Comparison of ENCODE assay signal across 22 cellular contexts in the genomic region with DNA sequence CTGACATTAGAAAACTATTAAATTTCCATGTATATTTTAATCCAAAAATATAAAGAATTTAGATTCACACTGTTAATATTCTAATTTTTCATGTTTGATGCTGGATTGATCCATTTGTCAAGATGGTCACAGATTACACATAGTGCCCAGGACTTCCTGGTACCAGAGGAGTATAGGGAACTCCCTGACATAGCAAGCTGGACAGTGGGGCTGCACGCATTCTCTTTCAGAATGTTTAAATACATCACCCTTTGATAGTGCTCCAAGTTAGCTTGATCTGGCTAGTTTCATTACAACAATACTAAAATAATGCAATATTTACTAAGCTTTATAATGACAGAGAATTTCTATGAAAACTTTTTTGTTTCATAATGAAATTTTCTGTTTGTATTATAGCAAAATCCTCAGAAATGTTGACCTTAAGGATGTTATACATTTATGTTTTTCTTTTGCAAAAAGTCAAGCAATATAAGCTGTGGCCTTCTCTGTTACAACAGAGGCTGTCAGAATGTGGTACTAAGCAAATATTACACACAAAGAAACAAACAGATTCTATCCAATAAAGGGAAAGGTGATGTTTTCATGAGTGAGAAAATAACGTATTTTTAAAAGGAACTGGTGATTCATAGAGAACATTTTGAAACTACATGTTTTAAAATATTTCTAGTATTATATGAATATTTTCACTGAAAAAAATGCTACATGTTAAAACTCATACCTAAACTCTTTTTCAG.
"Had no signal": no experiment of that assay in that cellular context is flagged by ENCODE, and none has a peak within 500 bp of the region (broad histone marks: within the 10 kb centered on the region; RNA-seq: fewer than 3 reads in every experiment).

No MANE protein-coding gene starts in this region.

- H3K4me3 Mint-ChIP-seq: IgD-negative memory B cell had no signal

- FAIRE-seq: HTR-8/SVneo, K562 had no signal

- DNase-seq: Kasumi-1, MV-4-11, NCI-H1048, NCI-H1105, NCI-H1417, NCI-H1436 treated with DMSO at 0.1 percent for 48 hours, NCI-H1694, NCI-H187 treated with DMSO at 0.1 percent for 48 hours, NCI-H2029 treated with DMSO at 0.1 percent for 48 hours, NCI-H2227 treated with DMSO at 0.1 percent for 48 hours, NCI-H526 treated with DMSO at 0.1 percent for 48 hours, NCI-H774, Peyer's patch, SHP77 treated with DMSO at 0.1 percent for 48 hours, SJCRH30 had no signal

- H3K36me3 Mint-ChIP-seq: IgD-negative memory B cell had no signal

- H3K4me1 ChIP-seq: Peyer's patch, SJCRH30 had no signal

- H3K4me2 ChIP-seq: KMS-11 had no signal

- H3K9me3 ChIP-seq: Peyer's patch, SJCRH30 had no signal

- H3K27ac Mint-ChIP-seq: IgD-negative memory B cell had no signal

- H3K4me3 ChIP-seq: K562, Peyer's patch, SJCRH30 had no signal

- H3K4me1 Mint-ChIP-seq: IgD-negative memory B cell had no signal

- H3K27ac ChIP-seq: HL-60, KMS-11, Peyer's patch, SJCRH30 had no signal

- H3K27me3 ChIP-seq: Peyer's patch had no signal

- ATAC-seq: K562, Right ventricle myocardium inferior, SK-N-SH treated with all-trans-retinoic acid at 6 μM for 48 hours had no signal

- H3K36me3 ChIP-seq: Peyer's patch, SJCRH30 had no signal

- H3K9ac ChIP-seq: KMS-11 had no signal
